Comparison of ENCODE assay signal across 1 cellular context in genomic region chr19:21912654-21913053, GRCh38.
TF ChIP-seq lines count a peak whose summit lies in the region.

No MANE protein-coding gene starts in this region.

TF ChIP-seq in H1, 55 proteins besides CTCF, POLR2A, EP300 and RAD21 (continued from another document):
- TF ChIP-seq SAP30 (IDR thresholded peaks at IDR 0.05; ENCODE audit: insufficient read depth, insufficient replicate concordance, low read length) (no peak), SP1 (IDR thresholded peaks at IDR 0.05; ENCODE audit: low read depth, low read length) (no peak), E2F6 (IDR thresholded peaks at IDR 0.05) (no peak), SP4 (IDR thresholded peaks at IDR 0.05; ENCODE audit: low read length) (no peak), RXRA (IDR thresholded peaks at IDR 0.05; ENCODE audit: insufficient read depth, low read depth, low read length) (no peak), KDM1A (IDR thresholded peaks at IDR 0.05; ENCODE audit: borderline replicate concordance, low read length) (no peak), EGR1 (IDR thresholded peaks at IDR 0.05; ENCODE audit: borderline replicate concordance, low read depth, low read length) (no peak), ZNF274 (IDR thresholded peaks at IDR 0.05; ENCODE audit: borderline replicate concordance, extremely low read depth, low read length) (no peak), BCL11A (IDR thresholded peaks at IDR 0.05; ENCODE audit: low read depth in 2 of 2, low read length in 2 of 2) (no peak), SIX5 (IDR thresholded peaks at IDR 0.05; ENCODE audit: low read depth, low read length) (no peak), GTF2F1 (IDR thresholded peaks at IDR 0.05; ENCODE audit: borderline replicate concordance, low read depth, low read length) (no peak), CHD7 (IDR thresholded peaks at IDR 0.05; ENCODE audit: insufficient replicate concordance, low read length) (no peak), JUN (IDR thresholded peaks at IDR 0.05; ENCODE audit: low read depth, low read length) (no peak), FOSL1 (IDR thresholded peaks at IDR 0.05; ENCODE audit: insufficient read depth, low read depth, low read length) (no peak)
TF ChIP-seq in H1: peak in this region for 0.
